ENCODE assay signal across 10 cellular contexts in the genomic region with DNA sequence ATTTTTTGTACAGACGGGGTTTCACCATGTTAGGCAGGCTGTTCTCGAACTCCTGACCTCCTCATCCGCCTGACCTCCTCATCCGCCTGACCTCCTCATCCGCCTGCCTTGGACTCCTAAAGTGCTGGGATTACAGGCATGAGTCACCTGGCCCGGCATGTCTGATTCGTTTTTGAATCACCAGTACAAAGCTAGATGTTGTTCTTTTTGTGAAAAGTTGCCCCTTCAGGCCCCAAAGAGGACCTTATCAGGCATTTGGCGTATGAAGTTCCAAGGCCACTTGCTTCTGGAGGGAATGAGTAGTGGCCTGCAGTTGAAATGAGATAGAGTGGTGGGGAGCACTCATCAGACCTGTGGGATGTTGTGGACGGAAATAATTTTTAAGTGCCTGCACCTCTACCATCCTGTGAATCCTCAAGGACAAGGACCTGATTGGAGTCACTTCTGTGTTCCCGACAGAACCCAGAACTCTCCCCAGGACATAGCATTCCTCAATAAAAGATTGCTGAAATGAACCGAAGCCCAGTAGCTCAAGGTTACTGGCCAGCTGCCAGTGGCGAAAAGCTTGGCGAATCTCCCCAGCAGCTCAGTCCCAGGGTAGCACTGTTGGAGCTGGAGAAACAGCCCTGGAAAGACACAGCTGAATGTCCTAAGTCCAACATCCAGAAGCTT. TPM values are rescaled to one million over a fixed set of nuclear protein-coding genes. Genes with fewer than 3 reads are reported as not detected.
A peak's percentile ranks its signal among the peaks of the same experiment; 100 is the strongest.
DNase-seq lines count a peak whose midpoint lies in the region; ATAC-seq and TF ChIP-seq lines count a peak whose summit lies in the region.
"Had no signal": no experiment of that assay in that cellular context is flagged by ENCODE, and none has a peak within 500 bp of the region (broad histone marks: within the 10 kb centered on the region; RNA-seq: fewer than 3 reads in every experiment).

No MANE protein-coding gene starts in this region.

- intact Hi-C loops in stomach (cut with DNase I; ENCODE audit: low total_unique reads) = no loop called here

- no peaks in the 10 kb centered on the region for H3K36me3 ChIP-seq in stomach

- TF ChIP-seq EP300 in stomach (IDR thresholded peaks at IDR 0.05) = no peak

- TF ChIP-seq CTCF in cardiac fibroblast (IDR thresholded peaks at IDR 0.05; ENCODE audit: low read depth, low read length) (no peak), stomach (IDR thresholded peaks at IDR 0.05) (no peak)

- 50 to 57% (median 55%) methylated on average over 13 of the region's 13 CpGs for WGBS in stomach, 5 donors

- peak overlapping the region in 4 of 5 donors; percentile 49 to 73 (median 62) for H3K27ac ChIP-seq in stomach

- ATAC-seq in HG03196 (IDR thresholded peaks at IDR 0.05; ENCODE audit: unreplicated experiment) = no peak

- no peak overlapping the region for H3K4me3 ChIP-seq in cardiac fibroblast (replicated peaks in 1 of 2; ENCODE audit: low read depth in 2 of 2, low read length in 2 of 2)
- H3K4me3 ChIP-seq in stomach = no peak overlapping the region

- no peaks in the 10 kb centered on the region for H3K9me3 ChIP-seq in stomach

- no peak for TF ChIP-seq POLR2A in stomach (IDR thresholded peaks at IDR 0.05)

- DNase-seq in HT1080 (ENCODE audit: low read depth) = peak; percentile 48
- peak; percentile 85 to 92 for DNase-seq in cardiac fibroblast (ENCODE audit: low read depth in 2 of 2)
- DNase-seq in iris pigment epithelial cell (ENCODE audit: low read depth) = peak; percentile 86
- peak; percentile 68 for DNase-seq in stomach
- no peak for DNase-seq in glomerular visceral epithelial cell (ENCODE audit: extremely low spot score)
- no peak for DNase-seq in NCI-H2171 (lab: John Stamatoyannopoulos, UW)
- no peak for DNase-seq in HuH-7 (ENCODE audit: low spot score)
- DNase-seq: DND-41; effector CD8-positive, alpha-beta T cell had no signal

- H3K27me3 ChIP-seq in stomach = peaks cover 0 to 14% (median 8%) of the 10 kb centered on the region in 3 donors

- peaks cover 6 to 18% (median 14%) of the 10 kb centered on the region in 4 donors for H3K4me1 ChIP-seq in stomach

RNA-seq across cellular contexts. Expression of a gene that starts 50.1 kb away (rescaled TPM):
- 485 and 597 TPM in 2 replicates for total RNA-seq in HT1080 (2014; rRNA removed; shearing (Covaris generic))
- polyA plus RNA-seq in HT1080 (2015; cell fraction: cytosol; rRNA removed) = 381 and 470 TPM in 2 replicates
- 172 and 173 TPM in 2 replicates for polyA plus RNA-seq in HT1080 (2015; cell fraction: nucleus; rRNA removed)
- 100 to 1,000 TPM; 104 to 333 (median 166) TPM for total RNA-seq in stomach
- polyA plus RNA-seq in stomach = 100 to 1,000 TPM; 610 to 829 (median 727) TPM

Comparison
In these comparisons a context has a peak if more than half of its experiments do, and no peak if none do; other contexts are left out.
1. DNase-seq: peak in HT1080 (single experiment), cardiac fibroblast (2 of 2), iris pigment epithelial cell (single experiment) and stomach (single experiment); none in glomerular visceral epithelial cell (single experiment), NCI-H2171 (single experiment) and HuH-7 (single experiment).